In genomic region chr16:67164599-67165061, GRCh38 we compare ENCODE assay signal across 1 cellular context.
TF ChIP-seq lines count a peak whose summit lies in the region.

TSS of gene HSF4 (plus strand) at chr16:67164745. CDS start at chr16:67164812, 67 bp downstream.

TF ChIP-seq in K562, 482 proteins besides CTCF, POLR2A, EP300 and RAD21 (continued from another document and continues in another):
- TF ChIP-seq ARID4B (CRISPR knock-in tag; IDR thresholded peaks at IDR 0.05), result peak; percentile 56; the same call in 1 of the 2 replicates
- no peak for TF ChIP-seq ZBTB17 (CRISPR knock-in tag; IDR thresholded peaks at IDR 0.05)
- TF ChIP-seq, protein P1, sequence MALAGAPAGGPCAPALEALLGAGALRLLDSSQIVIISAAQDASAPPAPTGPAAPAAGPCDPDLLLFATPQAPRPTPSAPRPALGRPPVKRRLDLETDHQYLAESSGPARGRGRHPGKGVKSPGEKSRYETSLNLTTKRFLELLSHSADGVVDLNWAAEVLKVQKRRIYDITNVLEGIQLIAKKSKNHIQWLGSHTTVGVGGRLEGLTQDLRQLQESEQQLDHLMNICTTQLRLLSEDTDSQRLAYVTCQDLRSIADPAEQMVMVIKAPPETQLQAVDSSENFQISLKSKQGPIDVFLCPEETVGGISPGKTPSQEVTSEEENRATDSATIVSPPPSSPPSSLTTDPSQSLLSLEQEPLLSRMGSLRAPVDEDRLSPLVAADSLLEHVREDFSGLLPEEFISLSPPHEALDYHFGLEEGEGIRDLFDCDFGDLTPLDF (CRISPR knock-in tag; IDR thresholded peaks at IDR 0.05), result 0 out of 2 replicates have a peak, but pooled peaks have one; percentile 21
- TF ChIP-seq TEAD1 (CRISPR knock-in tag; IDR thresholded peaks at IDR 0.05), result 0 out of 4 replicates have a peak, but pooled peaks of 1 of the 2 experiments have one; percentile 57
- TF ChIP-seq ZNF511 (CRISPR knock-in tag; IDR thresholded peaks at IDR 0.05), result no peak
- TF ChIP-seq FIP1L1 (IDR thresholded peaks at IDR 0.05; ENCODE audit: low read depth, low read length, poor library complexity, severe bottlenecking), result peak; percentile 85
- no peak for TF ChIP-seq GABPB2 (CRISPR knock-in tag; conservative IDR thresholded peaks at IDR 0.05)
- no peak for TF ChIP-seq ZZZ3 (IDR thresholded peaks at IDR 0.05)
- peak; percentile 61 for TF ChIP-seq U2AF1 (optimal IDR thresholded peaks at IDR 0.05; ENCODE audit: low read depth, low read length)
- no peak for TF ChIP-seq NFYB (IDR thresholded peaks at IDR 0.05; ENCODE audit: extremely low read depth, insufficient read length)
- no peak for TF ChIP-seq ARNT (IDR thresholded peaks at IDR 0.05)
- no peak for TF ChIP-seq ZNF239 (CRISPR knock-in tag; IDR thresholded peaks at IDR 0.05)
- peak in 1 of 3 experiments; percentile 40 for TF ChIP-seq YY1 (IDR thresholded peaks at IDR 0.05; ENCODE audit: borderline replicate concordance in 1 of 3, control insufficient read depth in 1 of 3, extremely low read depth in 1 of 3, insufficient read depth in 3 of 3, insufficient read length in 1 of 3, insufficient replicate concordance in 2 of 3, low read depth in 1 of 3, low read length in 2 of 3)
- TF ChIP-seq E2F8 (IDR thresholded peaks at IDR 0.05; ENCODE audit: low read depth, partially characterized antibody), result no peak
- TF ChIP-seq MAFG (tag; conservative IDR thresholded peaks at IDR 0.05), result no peak
- TF ChIP-seq PCBP1 (IDR thresholded peaks at IDR 0.05; ENCODE audit: low read depth, low read length, poor library complexity, severe bottlenecking), result peak; percentile 46
- peak; percentile 61; the same call in 1 of the 2 replicates for TF ChIP-seq CBX1 (IDR thresholded peaks at IDR 0.05; ENCODE audit: low read depth)
- no peak for TF ChIP-seq TAF9B (IDR thresholded peaks at IDR 0.05; ENCODE audit: partially characterized antibody)
- TF ChIP-seq, protein P2, sequence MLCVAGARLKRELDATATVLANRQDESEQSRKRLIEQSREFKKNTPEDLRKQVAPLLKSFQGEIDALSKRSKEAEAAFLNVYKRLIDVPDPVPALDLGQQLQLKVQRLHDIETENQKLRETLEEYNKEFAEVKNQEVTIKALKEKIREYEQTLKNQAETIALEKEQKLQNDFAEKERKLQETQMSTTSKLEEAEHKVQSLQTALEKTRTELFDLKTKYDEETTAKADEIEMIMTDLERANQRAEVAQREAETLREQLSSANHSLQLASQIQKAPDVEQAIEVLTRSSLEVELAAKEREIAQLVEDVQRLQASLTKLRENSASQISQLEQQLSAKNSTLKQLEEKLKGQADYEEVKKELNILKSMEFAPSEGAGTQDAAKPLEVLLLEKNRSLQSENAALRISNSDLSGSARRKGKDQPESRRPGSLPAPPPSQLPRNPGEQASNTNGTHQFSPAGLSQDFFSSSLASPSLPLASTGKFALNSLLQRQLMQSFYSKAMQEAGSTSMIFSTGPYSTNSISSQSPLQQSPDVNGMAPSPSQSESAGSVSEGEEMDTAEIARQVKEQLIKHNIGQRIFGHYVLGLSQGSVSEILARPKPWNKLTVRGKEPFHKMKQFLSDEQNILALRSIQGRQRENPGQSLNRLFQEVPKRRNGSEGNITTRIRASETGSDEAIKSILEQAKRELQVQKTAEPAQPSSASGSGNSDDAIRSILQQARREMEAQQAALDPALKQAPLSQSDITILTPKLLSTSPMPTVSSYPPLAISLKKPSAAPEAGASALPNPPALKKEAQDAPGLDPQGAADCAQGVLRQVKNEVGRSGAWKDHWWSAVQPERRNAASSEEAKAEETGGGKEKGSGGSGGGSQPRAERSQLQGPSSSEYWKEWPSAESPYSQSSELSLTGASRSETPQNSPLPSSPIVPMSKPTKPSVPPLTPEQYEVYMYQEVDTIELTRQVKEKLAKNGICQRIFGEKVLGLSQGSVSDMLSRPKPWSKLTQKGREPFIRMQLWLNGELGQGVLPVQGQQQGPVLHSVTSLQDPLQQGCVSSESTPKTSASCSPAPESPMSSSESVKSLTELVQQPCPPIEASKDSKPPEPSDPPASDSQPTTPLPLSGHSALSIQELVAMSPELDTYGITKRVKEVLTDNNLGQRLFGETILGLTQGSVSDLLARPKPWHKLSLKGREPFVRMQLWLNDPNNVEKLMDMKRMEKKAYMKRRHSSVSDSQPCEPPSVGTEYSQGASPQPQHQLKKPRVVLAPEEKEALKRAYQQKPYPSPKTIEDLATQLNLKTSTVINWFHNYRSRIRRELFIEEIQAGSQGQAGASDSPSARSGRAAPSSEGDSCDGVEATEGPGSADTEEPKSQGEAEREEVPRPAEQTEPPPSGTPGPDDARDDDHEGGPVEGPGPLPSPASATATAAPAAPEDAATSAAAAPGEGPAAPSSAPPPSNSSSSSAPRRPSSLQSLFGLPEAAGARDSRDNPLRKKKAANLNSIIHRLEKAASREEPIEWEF (CRISPR knock-in tag; IDR thresholded peaks at IDR 0.05), result no peak
- TF ChIP-seq, protein P3, sequence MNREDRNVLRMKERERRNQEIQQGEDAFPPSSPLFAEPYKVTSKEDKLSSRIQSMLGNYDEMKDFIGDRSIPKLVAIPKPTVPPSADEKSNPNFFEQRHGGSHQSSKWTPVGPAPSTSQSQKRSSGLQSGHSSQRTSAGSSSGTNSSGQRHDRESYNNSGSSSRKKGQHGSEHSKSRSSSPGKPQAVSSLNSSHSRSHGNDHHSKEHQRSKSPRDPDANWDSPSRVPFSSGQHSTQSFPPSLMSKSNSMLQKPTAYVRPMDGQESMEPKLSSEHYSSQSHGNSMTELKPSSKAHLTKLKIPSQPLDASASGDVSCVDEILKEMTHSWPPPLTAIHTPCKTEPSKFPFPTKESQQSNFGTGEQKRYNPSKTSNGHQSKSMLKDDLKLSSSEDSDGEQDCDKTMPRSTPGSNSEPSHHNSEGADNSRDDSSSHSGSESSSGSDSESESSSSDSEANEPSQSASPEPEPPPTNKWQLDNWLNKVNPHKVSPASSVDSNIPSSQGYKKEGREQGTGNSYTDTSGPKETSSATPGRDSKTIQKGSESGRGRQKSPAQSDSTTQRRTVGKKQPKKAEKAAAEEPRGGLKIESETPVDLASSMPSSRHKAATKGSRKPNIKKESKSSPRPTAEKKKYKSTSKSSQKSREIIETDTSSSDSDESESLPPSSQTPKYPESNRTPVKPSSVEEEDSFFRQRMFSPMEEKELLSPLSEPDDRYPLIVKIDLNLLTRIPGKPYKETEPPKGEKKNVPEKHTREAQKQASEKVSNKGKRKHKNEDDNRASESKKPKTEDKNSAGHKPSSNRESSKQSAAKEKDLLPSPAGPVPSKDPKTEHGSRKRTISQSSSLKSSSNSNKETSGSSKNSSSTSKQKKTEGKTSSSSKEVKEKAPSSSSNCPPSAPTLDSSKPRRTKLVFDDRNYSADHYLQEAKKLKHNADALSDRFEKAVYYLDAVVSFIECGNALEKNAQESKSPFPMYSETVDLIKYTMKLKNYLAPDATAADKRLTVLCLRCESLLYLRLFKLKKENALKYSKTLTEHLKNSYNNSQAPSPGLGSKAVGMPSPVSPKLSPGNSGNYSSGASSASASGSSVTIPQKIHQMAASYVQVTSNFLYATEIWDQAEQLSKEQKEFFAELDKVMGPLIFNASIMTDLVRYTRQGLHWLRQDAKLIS (CRISPR knock-in tag; IDR thresholded peaks at IDR 0.05), result peak; percentile 38; the same call in 1 of the 2 replicates
- TF ChIP-seq CBX3 (IDR thresholded peaks at IDR 0.05; ENCODE audit: borderline replicate concordance in 1 of 2, low read length in 2 of 2), result no peak
- TF ChIP-seq CEBPG (CRISPR knock-in tag; IDR thresholded peaks at IDR 0.05), result no peak
- TF ChIP-seq CEBPG (tag; conservative IDR thresholded peaks at IDR 0.05 in 1 of 2, IDR thresholded peaks at IDR 0.05 in 1 of 2), result no peak
- TF ChIP-seq POLR3G (IDR thresholded peaks at IDR 0.05; ENCODE audit: extremely low read depth, insufficient read length, insufficient replicate concordance), result no peak
- TF ChIP-seq RFX5 (IDR thresholded peaks at IDR 0.05; ENCODE audit: low read depth, low read length), result no peak
- no peak for TF ChIP-seq TEAD2 (tag; IDR thresholded peaks at IDR 0.05)
- peak; percentile 52; the same call in 1 of the 2 replicates for TF ChIP-seq SOX6 (IDR thresholded peaks at IDR 0.05)
- TF ChIP-seq, protein P4, sequence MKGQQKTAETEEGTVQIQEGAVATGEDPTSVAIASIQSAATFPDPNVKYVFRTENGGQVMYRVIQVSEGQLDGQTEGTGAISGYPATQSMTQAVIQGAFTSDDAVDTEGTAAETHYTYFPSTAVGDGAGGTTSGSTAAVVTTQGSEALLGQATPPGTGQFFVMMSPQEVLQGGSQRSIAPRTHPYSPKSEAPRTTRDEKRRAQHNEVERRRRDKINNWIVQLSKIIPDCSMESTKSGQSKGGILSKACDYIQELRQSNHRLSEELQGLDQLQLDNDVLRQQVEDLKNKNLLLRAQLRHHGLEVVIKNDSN (CRISPR knock-in tag; IDR thresholded peaks at IDR 0.05), result peak; percentile 77
- TF ChIP-seq, protein P5, sequence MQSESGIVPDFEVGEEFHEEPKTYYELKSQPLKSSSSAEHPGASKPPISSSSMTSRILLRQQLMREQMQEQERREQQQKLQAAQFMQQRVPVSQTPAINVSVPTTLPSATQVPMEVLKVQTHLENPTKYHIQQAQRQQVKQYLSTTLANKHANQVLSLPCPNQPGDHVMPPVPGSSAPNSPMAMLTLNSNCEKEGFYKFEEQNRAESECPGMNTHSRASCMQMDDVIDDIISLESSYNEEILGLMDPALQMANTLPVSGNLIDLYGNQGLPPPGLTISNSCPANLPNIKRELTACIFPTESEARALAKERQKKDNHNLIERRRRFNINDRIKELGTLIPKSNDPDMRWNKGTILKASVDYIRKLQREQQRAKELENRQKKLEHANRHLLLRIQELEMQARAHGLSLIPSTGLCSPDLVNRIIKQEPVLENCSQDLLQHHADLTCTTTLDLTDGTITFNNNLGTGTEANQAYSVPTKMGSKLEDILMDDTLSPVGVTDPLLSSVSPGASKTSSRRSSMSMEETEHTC (IDR thresholded peaks at IDR 0.05), result peak; percentile 60; the same call in 1 of the 2 replicates
- TF ChIP-seq, protein P6, sequence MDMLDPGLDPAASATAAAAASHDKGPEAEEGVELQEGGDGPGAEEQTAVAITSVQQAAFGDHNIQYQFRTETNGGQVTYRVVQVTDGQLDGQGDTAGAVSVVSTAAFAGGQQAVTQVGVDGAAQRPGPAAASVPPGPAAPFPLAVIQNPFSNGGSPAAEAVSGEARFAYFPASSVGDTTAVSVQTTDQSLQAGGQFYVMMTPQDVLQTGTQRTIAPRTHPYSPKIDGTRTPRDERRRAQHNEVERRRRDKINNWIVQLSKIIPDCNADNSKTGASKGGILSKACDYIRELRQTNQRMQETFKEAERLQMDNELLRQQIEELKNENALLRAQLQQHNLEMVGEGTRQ (CRISPR knock-in tag; IDR thresholded peaks at IDR 0.05), result peak; percentile 61
- peak; percentile 63; the same call in 1 of the 2 replicates for TF ChIP-seq TGIF2 (CRISPR knock-in tag; IDR thresholded peaks at IDR 0.05)
